In genomic region chr4:69054578-69055200, GRCh38 we compare ENCODE assay signal across 9 cellular contexts. TPM values are rescaled to one million over a fixed set of nuclear protein-coding genes. Genes with fewer than 3 reads are reported as not detected.
DNase-seq lines count a peak whose midpoint lies in the region; ATAC-seq and TF ChIP-seq lines count a peak whose summit lies in the region.
"Had no signal": no experiment of that assay in that cellular context is flagged by ENCODE, and none has a peak within 500 bp of the region (broad histone marks: within the 10 kb centered on the region; RNA-seq: fewer than 3 reads in every experiment).

No MANE protein-coding gene starts in this region.

- H2AK9ac ChIP-seq in IMR-90 (replicated peaks; ENCODE audit: low read depth, low read length, poor library complexity): no peak overlapping the region

- H3K4ac ChIP-seq in IMR-90 (ENCODE audit: low read depth, low read length): peak overlapping the region; percentile 42

- no peak overlapping the region for H3K56ac ChIP-seq in IMR-90 (ENCODE audit: extremely low read depth, insufficient read depth, low read length)

- H3K9me1 ChIP-seq in IMR-90 (ENCODE audit: insufficient read depth, low read length): no peaks in the 10 kb centered on the region

- no peak for TF ChIP-seq CTCF in IMR-90 (conservative IDR thresholded peaks at IDR 0.05; ENCODE audit: low read depth, low read length)

- no peak overlapping the region for H3K4me3 ChIP-seq in IMR-90 (ENCODE audit: insufficient read depth, low read depth, low read length)

- H2BK15ac ChIP-seq in IMR-90 (ENCODE audit: low read depth, low read length): peak overlapping the region; percentile 83; the same call in 1 of the 3 replicates

- H2AK5ac ChIP-seq in IMR-90 (ENCODE audit: low read depth, low read length): peak overlapping the region; percentile 57; the same call in 1 of the 2 replicates

- H4K20me1 ChIP-seq in IMR-90 (ENCODE audit: insufficient read depth, low read length): no peaks in the 10 kb centered on the region

- H3K4me1 ChIP-seq in IMR-90 (ENCODE audit: control insufficient read depth, insufficient read depth, low read length): peaks cover 6% of the 10 kb centered on the region

- no peak for TF ChIP-seq RAD21 in IMR-90 (IDR thresholded peaks at IDR 0.05; ENCODE audit: low read length)

- H3K18ac ChIP-seq in IMR-90 (ENCODE audit: low read depth, low read length): peak overlapping the region; percentile 93

- H3K14ac ChIP-seq in IMR-90 (replicated peaks; ENCODE audit: low read depth, low read length): no peak overlapping the region; the same call in 1 of the 2 replicates

- peak overlapping the region; percentile 78 to 87 for H4K8ac ChIP-seq in IMR-90 (ENCODE audit: low read depth in 2 of 2, low read length in 2 of 2)

- H3K27me3 ChIP-seq in IMR-90 (ENCODE audit: control insufficient read depth, insufficient read depth, low read length): no peaks in the 10 kb centered on the region

- DNase-seq in IMR-90: peak; percentile 87
- DNase-seq in dermis microvascular lymphatic vessel endothelial cell (ENCODE audit: low read depth in 2 of 2): peak; percentile 2 to 18
- DNase-seq in pulmonary artery endothelial cell (ENCODE audit: low read depth, low spot score): peak; percentile 84
- DNase-seq in NCI-H82 treated with DMSO at 0.1 percent for 48 hours (lab: John Stamatoyannopoulos, UW; ENCODE audit: unreplicated experiment): no peak
- DNase-seq in activated CD8-positive, alpha-beta memory T cell treated with anti-CD3 and anti-CD28 coated beads, Interleukin-2, amount 50 U/mL, for 48 hours: no peak
- DNase-seq in KG1 (lab: John Stamatoyannopoulos, UW): no peak
- no peak for DNase-seq in pons (ENCODE audit: low spot score)
- DNase-seq: NCI-H524 had no signal

- POLR2A ChIA-PET in IMR-90 (lab: Charles Lee; ENCODE audit: unreplicated experiment): interaction anchor here (0.6 kb wide), 1 partner anchor 91 kb away, joined by 8 read pairs; no protein-coding TSS in a partner anchor

- H2AFZ ChIP-seq in IMR-90 (replicated peaks; ENCODE audit: low read length, poor library complexity): no peak overlapping the region

- WGBS in IMR-90 (ENCODE audit: extremely low coverage in 2 of 2, insufficient read length in 1 of 2), 2 experiments: no CpG with 5 or more reads among the region's 7 CpGs

- H3K36me3 ChIP-seq in IMR-90 (ENCODE audit: control insufficient read depth, insufficient read depth, low read length): no peaks in the 10 kb centered on the region

- CTCF ChIA-PET in IMR-90 (lab: Yijun Ruan, JAX): no interaction called here

- no peak overlapping the region for H3K4me2 ChIP-seq in IMR-90 (ENCODE audit: low read depth, low read length)

- H3K79me1 ChIP-seq in IMR-90 (ENCODE audit: low read depth in 1 of 2, low read length in 2 of 2): no peaks in the 10 kb centered on the region

- no TSS peak for BruUV-seq in IMR-90 (replicated peaks; lab: Mats Ljungman, UMichigan)

- H3K23ac ChIP-seq in IMR-90 (ENCODE audit: low read depth, low read length): no peak overlapping the region

- peak overlapping the region; percentile 59 for H4K5ac ChIP-seq in IMR-90 (ENCODE audit: low read depth, low read length)

- in situ Hi-C loops in IMR-90 (cut with MboI; ENCODE audit: low sequenced_read_pairs): no loop called here

- H4K91ac ChIP-seq in IMR-90 (ENCODE audit: insufficient read depth, low read depth, low read length): peak overlapping the region; percentile 84; the same call in 1 of the 2 replicates

- peak overlapping the region; percentile 53; the same call in 1 of the 2 replicates for H2BK20ac ChIP-seq in IMR-90 (ENCODE audit: low read depth, low read length)

- intact Hi-C loops in IMR-90 (cut with micrococcal nuclease): no loop called here

- peak; percentile 59 for ATAC-seq in GM18868 (IDR thresholded peaks at IDR 0.05; ENCODE audit: unreplicated experiment)
- ATAC-seq in IMR-90 (ENCODE audit: low read depth): peak; percentile 82

- dilution Hi-C loops in IMR-90 (cut with HindIII; ENCODE audit: low sequenced_read_pairs, unreplicated experiment): no loop called here

- peak overlapping the region; percentile 84 for H2BK5ac ChIP-seq in IMR-90 (ENCODE audit: low read depth, low read length, poor library complexity, severe bottlenecking)

- H3K9ac ChIP-seq in IMR-90 (ENCODE audit: low read depth, low read length): no peak overlapping the region

- no peak for TF ChIP-seq POLR2A in IMR-90 (IDR thresholded peaks at IDR 0.05; ENCODE audit: low read depth, low read length)

- no peaks in the 10 kb centered on the region for H3K9me3 ChIP-seq in IMR-90 (ENCODE audit: control insufficient read depth, insufficient read depth, low read length)

- H2BK120ac ChIP-seq in IMR-90 (ENCODE audit: low read depth, low read length): peak overlapping the region; percentile 69

- peak overlapping the region; percentile 81 for H3K27ac ChIP-seq in IMR-90 (ENCODE audit: insufficient read depth, low read length)

TF ChIP-seq in IMR-90, 13 proteins besides CTCF, POLR2A, EP300 and RAD21:
- no peak for TF ChIP-seq CHD1 (IDR thresholded peaks at IDR 0.05; ENCODE audit: low read depth, low read length)
- TF ChIP-seq NFE2L2 (IDR thresholded peaks at IDR 0.05; ENCODE audit: low read depth, low read length): no peak
- no peak for TF ChIP-seq BHLHE40 (IDR thresholded peaks at IDR 0.05; ENCODE audit: low read depth, low read length)
- peak; percentile 49; the same call in 1 of the 2 replicates for TF ChIP-seq FOS (IDR thresholded peaks at IDR 0.05; ENCODE audit: low read depth, low read length)
- TF ChIP-seq MAFK (IDR thresholded peaks at IDR 0.05; ENCODE audit: low read depth, low read length): no peak

RNA-seq across cellular contexts. Expression of gene UGT2B7, which starts 41.6 kb away (rescaled TPM):
- total RNA-seq in IMR-90 (2012; rRNA removed) (not detected in 2 replicates), dermis microvascular lymphatic vessel endothelial cell (not detected in 2 replicates), pulmonary artery endothelial cell (0.07 TPM in 1 of 2 replicates, not detected in the other)
- 0.10 TPM in 1 of 2 replicates, not detected in the other for polyA plus RNA-seq in IMR-90 (2012; rRNA removed)
- 0.04 TPM in 1 of 2 replicates, not detected in the other for polyA plus RNA-seq in IMR-90 (2012; cell fraction: cytosol; rRNA removed)
- not detected in 2 replicates for polyA plus RNA-seq in IMR-90 (2012; cell fraction: nucleus; rRNA removed; ENCODE audit: low replicate concordance)

Comparison
In these comparisons a context has a peak if more than half of its experiments do, and no peak if none do; other contexts are left out.
1. DNase-seq: peak in IMR-90 (single experiment), dermis microvascular lymphatic vessel endothelial cell (2 of 2) and pulmonary artery endothelial cell (single experiment); none in NCI-H82 treated with DMSO at 0.1 percent for 48 hours (single experiment), activated CD8-positive, alpha-beta memory T cell treated with anti-CD3 and anti-CD28 coated beads, Interleukin-2, amount 50 U/mL, for 48 hours (single experiment), KG1 (single experiment) and pons (single experiment).